ENCODE assay signal across 1 cellular context in genomic region chr15:78740904-78741274, GRCh38.
TF ChIP-seq lines count a peak whose summit lies in the region.

No MANE protein-coding gene starts in this region.

TF ChIP-seq in A549, 52 proteins besides CTCF, POLR2A, EP300 and RAD21 (continued from another document):
- TF ChIP-seq BCL3 (IDR thresholded peaks at IDR 0.05), result no peak
